26 cellular contexts compared by ENCODE assay signal in the genomic region with DNA sequence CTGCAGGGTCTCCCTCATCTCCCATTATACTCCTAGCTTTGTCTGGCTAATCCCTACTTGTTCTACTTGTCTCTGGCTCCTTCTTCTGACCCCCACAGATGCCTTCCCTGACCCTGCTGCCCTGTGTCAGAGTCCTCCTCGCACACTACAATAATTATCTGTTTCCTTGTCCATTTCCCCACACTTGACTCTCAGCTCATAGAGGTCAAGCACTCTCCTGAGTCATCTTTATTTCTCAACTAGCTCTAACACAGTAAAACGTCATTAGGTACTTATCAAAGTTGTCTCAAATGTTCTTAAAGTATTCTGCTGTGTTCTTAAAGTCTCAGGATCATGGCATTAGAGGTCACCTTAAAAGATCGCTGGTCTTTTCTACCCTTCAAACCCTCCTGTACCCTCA. TPM values are rescaled to one million over a fixed set of nuclear protein-coding genes. Genes with fewer than 3 reads are reported as not detected.
DNase-seq lines count a peak whose midpoint lies in the region; ATAC-seq, FAIRE-seq and TF ChIP-seq lines count a peak whose summit lies in the region.
"Had no signal": no experiment of that assay in that cellular context is flagged by ENCODE, and none has a peak within 500 bp of the region (broad histone marks: within the 10 kb centered on the region; RNA-seq: fewer than 3 reads in every experiment).

No MANE protein-coding gene starts in this region.

- H3K9ac ChIP-seq in liver (ENCODE audit: low read depth in 1 of 2, low read length in 2 of 2) (no peak overlapping the region), HepG2 (ENCODE audit: insufficient read depth, low read depth, low read length) (no peak overlapping the region)

- no peak for DNase-seq in HepG2 (ENCODE audit: low spot score)
- DNase-seq in amniotic epithelial cell (ENCODE audit: low read depth), result peak; percentile 65
- peak; percentile 66 for DNase-seq in iris pigment epithelial cell (ENCODE audit: low read depth)
- DNase-seq in upper lobe of right lung, result no peak
- no peak for DNase-seq in SHP77 treated with DMSO at 0.1 percent for 48 hours (lab: John Stamatoyannopoulos, UW)
- no peak for DNase-seq in spleen
- DNase-seq: activated gamma-delta T cell treated with Interleukin-2 at 50 U/mL for 16 hours; anterior cingulate cortex; foreskin keratinocyte; hypothalamus; kidney; midbrain; NCI-H1694; NCI-H748 treated with DMSO at 0.1 percent for 48 hours; nephron progenitor cell; Peyer's patch; stimulated activated CD4-positive, alpha-beta T cell treated with anti-CD3 and anti-CD28 coated beads, Interleukin-12 subunit alpha, Interleukin-12 subunit beta, amount 100 ng/mL, for 4 hours; stimulated activated CD8-positive, alpha-beta memory T cell treated with anti-CD3 and anti-CD28 coated beads, Interleukin-4, amount 100 ng/mL, for 48 hours; T-helper 17 cell; WERI-Rb-1 had no signal

- intact Hi-C loops in HepG2 (cut with micrococcal nuclease; ENCODE audit: unreplicated experiment), result no loop called here
- intact Hi-C loops in upper lobe of right lung (cut with DNase I), result no loop called here
- intact Hi-C loops in spleen (cut with DNase I; ENCODE audit: low total_unique reads), result no loop called here

- H3K27me3 ChIP-seq in liver (ENCODE audit: control insufficient read depth in 4 of 4, insufficient read depth in 4 of 4, low read length in 3 of 4), result no peaks in the 10 kb centered on the region
- H3K27me3 ChIP-seq in HepG2 (ENCODE audit: control insufficient read depth in 1 of 2, insufficient read depth in 2 of 2, low read length in 2 of 2), result no peaks in the 10 kb centered on the region
- peaks cover 10% of the 10 kb centered on the region for H3K27me3 ChIP-seq in upper lobe of right lung
- H3K27me3 ChIP-seq in spleen (replicated peaks in 1 of 7), result peaks cover 0 to 20% (median 0%) of the 10 kb centered on the region in 7 donors
- H3K27me3 ChIP-seq: Peyer's patch had no signal

- 51% methylated on average over 3 of the region's 3 CpGs for WGBS in liver
- 82% methylated on average over 3 of the region's 3 CpGs for whole genome bisulfite sequencing in HepG2 (ENCODE audit: low lambda C conversion rate)
- WGBS in spleen, 5 donors, result 38 to 57% (median 43%) methylated on average over 3 of the region's 3 CpGs

- in situ Hi-C loops in HepG2 (cut with HindIII; ENCODE audit: extremely low pct_ligation_motif_present, low pct_unique_long_range_greater_than_20kb), result no loop called here

- peaks cover 14 to 80% (median 33%) of the 10 kb centered on the region in 4 donors for H3K4me1 ChIP-seq in liver (ENCODE audit: control insufficient read depth in 4 of 4, insufficient read depth in 4 of 4, low read length in 3 of 4)
- H3K4me1 ChIP-seq in HepG2 (ENCODE audit: insufficient read depth, low read length), result peaks cover 64% of the 10 kb centered on the region
- no peaks in the 10 kb centered on the region for H3K4me1 ChIP-seq in upper lobe of right lung
- no peaks in the 10 kb centered on the region for H3K4me1 ChIP-seq in spleen
- H3K4me1 ChIP-seq: foreskin keratinocyte, Peyer's patch had no signal

- ATAC-seq in HepG2 (no peak), upper lobe of right lung (peak; percentile 60), HG03432 (IDR thresholded peaks at IDR 0.05; ENCODE audit: unreplicated experiment) (no peak)
- ATAC-seq: foreskin keratinocyte, T-helper 17 cell had no signal

- H3K4me3 ChIP-seq in liver (ENCODE audit: low read depth in 1 of 3, low read length in 3 of 3) (no peak overlapping the region), HepG2 (replicated peaks in 1 of 3; ENCODE audit: insufficient read depth in 1 of 3, low read depth in 2 of 3, low read length in 3 of 3) (no peak overlapping the region), upper lobe of right lung (no peak overlapping the region), spleen (no peak overlapping the region)
- H3K4me3 ChIP-seq: Peyer's patch had no signal

- TF ChIP-seq EP300 in HepG2 (IDR thresholded peaks at IDR 0.05; ENCODE audit: low read depth in 2 of 2, low read length in 2 of 2), result no peak
- TF ChIP-seq EP300 in HepG2 (CRISPR knock-in tag; IDR thresholded peaks at IDR 0.05; ENCODE audit: borderline replicate concordance), result no peak

- no peak overlapping the region for H2AFZ ChIP-seq in HepG2 (ENCODE audit: low read length)

- TF ChIP-seq CTCF in liver (IDR thresholded peaks at IDR 0.05; ENCODE audit: low read depth, low read length, missing input control) (no peak), HepG2 (CRISPR knock-in tag; IDR thresholded peaks at IDR 0.05) (no peak), upper lobe of right lung (IDR thresholded peaks at IDR 0.05) (no peak), spleen (IDR thresholded peaks at IDR 0.05 in 8 of 11, conservative IDR thresholded peaks at IDR 0.05 in 3 of 11) (no peak)

- TF ChIP-seq RAD21 in liver (IDR thresholded peaks at IDR 0.05) (no peak), HepG2 (CRISPR knock-in tag; IDR thresholded peaks at IDR 0.05) (no peak)

- POLR2A ChIA-PET in HepG2 (lab: Yijun Ruan, JAX), result interaction anchor here (1.5 to 1.6 kb wide), 2 partner anchors 9 to 47 kb away, joined by 3 to 4 read pairs; a partner anchor contains a TSS

- CTCF ChIA-PET in HepG2 (lab: Yijun Ruan, JAX; ENCODE audit: low intra/inter-chr PET ratio, low total read pairs), result no interaction called here

- H3K36me3 ChIP-seq in liver (ENCODE audit: control insufficient read depth in 4 of 4, insufficient read depth in 3 of 4, low read depth in 1 of 4, low read length in 3 of 4) (peaks cover 0 to 12% (median 1%) of the 10 kb centered on the region in 4 donors), HepG2 (replicated peaks in 1 of 2; ENCODE audit: control insufficient read depth in 1 of 2, insufficient read depth in 2 of 2, low read length in 2 of 2) (no peaks in the 10 kb centered on the region; a peak in 1 of 5 replicates), upper lobe of right lung (no peaks in the 10 kb centered on the region), spleen (no peaks in the 10 kb centered on the region)
- H3K36me3 ChIP-seq: Peyer's patch, WERI-Rb-1 had no signal

- H3K79me2 ChIP-seq in HepG2 (ENCODE audit: insufficient read depth, low read length), result no peaks in the 10 kb centered on the region

- no peak for FAIRE-seq in HepG2 (lab: Jason Lieb, UNC)
- FAIRE-seq: A204.1, kidney had no signal

- H3K27ac ChIP-seq in liver (ENCODE audit: low read depth in 1 of 2, low read length in 2 of 2), result peak overlapping the region; percentile 70 to 82
- no peak overlapping the region for H3K27ac ChIP-seq in HepG2 (ENCODE audit: extremely low read length, insufficient read depth, low read length)
- H3K27ac ChIP-seq in upper lobe of right lung, result no peak overlapping the region
- no peak overlapping the region for H3K27ac ChIP-seq in spleen
- H3K27ac ChIP-seq: C4-2B, foreskin keratinocyte, Peyer's patch, WERI-Rb-1 had no signal

- H3K9me3 ChIP-seq in liver (ENCODE audit: control insufficient read depth in 4 of 4, low read length in 3 of 4) (no peaks in the 10 kb centered on the region), HepG2 (ENCODE audit: low read length) (no peaks in the 10 kb centered on the region), upper lobe of right lung (no peaks in the 10 kb centered on the region), spleen (no peaks in the 10 kb centered on the region)
- H3K9me3 ChIP-seq: Peyer's patch had no signal

- H3K4me2 ChIP-seq in HepG2 (ENCODE audit: low read depth, low read length), result no peak overlapping the region

- no peaks in the 10 kb centered on the region for H4K20me1 ChIP-seq in HepG2 (ENCODE audit: insufficient read depth, low read length)

- no TSS peak for BruUV-seq in HepG2 (replicated peaks; lab: Mats Ljungman, UMichigan)

- TF ChIP-seq POLR2A in HepG2 (IDR thresholded peaks at IDR 0.05; ENCODE audit: insufficient read depth in 1 of 2, low read depth in 2 of 2, low read length in 2 of 2) (no peak), spleen (IDR thresholded peaks at IDR 0.05) (no peak)

TF ChIP-seq in liver, 16 proteins besides CTCF, POLR2A, EP300 and RAD21:
- no peak for TF ChIP-seq HNF4G (IDR thresholded peaks at IDR 0.05)
- peak; percentile 13 for TF ChIP-seq NR2F2 (IDR thresholded peaks at IDR 0.05)

RNA-seq across cellular contexts. Expression of a gene that starts 47.1 kb away (rescaled TPM):
- total RNA-seq in liver (100 to 1,000 TPM; 144 to 669 TPM), HepG2 (2016; rRNA removed; fragmentation: Illumina TruSeq; extraction: Trizol) (8.6 and 15.0 TPM in 2 replicates), upper lobe of right lung (not detected), spleen (not detected)
- polyA plus RNA-seq in liver (100 to 1,000 TPM; 188 to 363 TPM), HepG2 (2011; rRNA removed) (10.5 and 13.9 TPM in 2 replicates), spleen (under 1 TPM in 1 of 3 donors, not detected in 2; 0.03 TPM)
- 1.9 and 2.2 TPM in 2 replicates for total RNA-seq in HepG2 (2016; cell fraction: cytosol; rRNA removed; fragmentation: Illumina TruSeq; extraction: Trizol; ENCODE audit: low read depth)
- 8.1 and 16.4 TPM in 2 replicates for total RNA-seq in HepG2 (2016; cell fraction: insoluble cytoplasmic fraction; rRNA removed; fragmentation: Illumina TruSeq; extraction: Trizol)
- total RNA-seq in HepG2 (2016; cell fraction: membrane; rRNA removed; fragmentation: Illumina TruSeq; extraction: Trizol), result 2.2 and 2.8 TPM in 2 replicates
- total RNA-seq in HepG2 (2016; cell fraction: nucleus; rRNA removed; fragmentation: Illumina TruSeq; extraction: Trizol), result 18.2 and 18.5 TPM in 2 replicates
- 7.0 and 11.2 TPM in 2 replicates for polyA plus RNA-seq in HepG2 (2011; cell fraction: cytosol; rRNA removed)
- 11.8 and 19.3 TPM in 2 replicates for polyA plus RNA-seq in HepG2 (2011; cell fraction: nucleus; rRNA removed)
- 13.4 and 17.8 TPM in 2 replicates for polyA plus RNA-seq in HepG2 (2012)
- polyA plus RNA-seq in HepG2 (2016; cell fraction: cytosol; fragmentation: Illumina TruSeq; extraction: Trizol; ENCODE audit: low read depth), result 0.87 and 1.2 TPM in 2 replicates
- 5.5 and 7.6 TPM in 2 replicates for polyA plus RNA-seq in HepG2 (2016; cell fraction: insoluble cytoplasmic fraction; fragmentation: Illumina TruSeq; extraction: Trizol; ENCODE audit: low read depth)
- polyA plus RNA-seq in HepG2 (2016; cell fraction: membrane; fragmentation: Illumina TruSeq; extraction: Trizol; ENCODE audit: low read depth), result 1.2 and 1.7 TPM in 2 replicates
- polyA plus RNA-seq in HepG2 (2016; cell fraction: nucleus; fragmentation: Illumina TruSeq; extraction: Trizol; ENCODE audit: insufficient read depth, low read depth), result 16.2 and 17.1 TPM in 2 replicates
- 9.1 TPM in 1 of 2 replicates, not detected in the other for polyA minus RNA-seq in HepG2 (2011; rRNA and poly(A)+ RNA removed; ENCODE audit: low replicate concordance)
- polyA minus RNA-seq in HepG2 (2011; cell fraction: cytosol; rRNA and poly(A)+ RNA removed), result 3.6 and 6.2 TPM in 2 replicates
- 12.5 and 18.2 TPM in 2 replicates for polyA minus RNA-seq in HepG2 (2011; cell fraction: nucleus; rRNA and poly(A)+ RNA removed)
- total RNA-seq: foreskin keratinocyte, HT-29, Peyer's patch, SK-MEL-5, T-helper 17 cell had no signal
- polyA plus RNA-seq: foreskin keratinocyte had no signal

Comparison
In these comparisons a context has a peak if more than half of its experiments do, and no peak if none do; other contexts are left out.
1. H3K27ac ChIP-seq: peak in liver (2 of 2); none in HepG2 (single experiment), upper lobe of right lung (single experiment) and spleen (0 of 8).
2. DNase-seq: peak in amniotic epithelial cell (single experiment) and iris pigment epithelial cell (single experiment); none in HepG2 (single experiment), upper lobe of right lung (single experiment), SHP77 treated with DMSO at 0.1 percent for 48 hours (single experiment) and spleen (single experiment).